ENCODE assay signal across 8 cellular contexts in genomic region chr20:58890454-58891075, GRCh38. TPM values are rescaled to one million over a fixed set of nuclear protein-coding genes. Genes with fewer than 3 reads are reported as not detected.
DNase-seq lines count a peak whose midpoint lies in the region; ATAC-seq, FAIRE-seq and TF ChIP-seq lines count a peak whose summit lies in the region.

No MANE protein-coding gene starts in this region.

- DNase-seq in NOMO-1 treated with dmso at 0.1 percent for 144 hours (lab: John Stamatoyannopoulos, UW; ENCODE audit: unreplicated experiment) (peak; percentile 52), activated T-cell treated with anti-CD3 and anti-CD28 coated beads for 1 hour (ENCODE audit: low read depth) (peak; percentile 58), endothelial cell of umbilical vein (ENCODE audit: low read depth, low spot score) (peak; percentile 87)
- DNase-seq in stimulated activated CD8-positive, alpha-beta memory T cell treated with anti-CD3 and anti-CD28 coated beads, Interleukin-15, amount 100 ng/mL, for 48 hours (ENCODE audit: low read depth in 2 of 2), result peak; percentile 61 to 66

- peak overlapping the region; percentile 11 for H2AFZ ChIP-seq in endothelial cell of umbilical vein (ENCODE audit: low read depth, low read length)

- BruUV-seq in endothelial cell of umbilical vein (replicated peaks; lab: Mats Ljungman, UMichigan), result no TSS peak

- TF ChIP-seq POLR2A in GM18505 (IDR thresholded peaks at IDR 0.05; ENCODE audit: borderline replicate concordance, extremely low read depth, insufficient read depth, insufficient read length) (peak; percentile 50), endothelial cell of umbilical vein (IDR thresholded peaks at IDR 0.05; ENCODE audit: low read depth, low read length) (peak; percentile 25)

- dilution Hi-C loops in endothelial cell of umbilical vein (cut with MboI; ENCODE audit: extremely low pct_ligation_motif_present, low sequenced_read_pairs), result no loop called here

- H3K79me2 ChIP-seq in endothelial cell of umbilical vein (ENCODE audit: control insufficient read depth, insufficient read depth, low read length), result peaks cover 40% of the 10 kb centered on the region

- peaks cover 2% of the 10 kb centered on the region in 2 experiments for H3K27me3 ChIP-seq in endothelial cell of umbilical vein (ENCODE audit: control insufficient read depth in 2 of 2, insufficient read depth in 2 of 2, low read length in 2 of 2)
- H3K27me3 ChIP-seq in mononuclear cell (ENCODE audit: insufficient read depth, low read length), result no peaks in the 10 kb centered on the region

- peak overlapping the region; percentile 47 for H3K27ac ChIP-seq in endothelial cell of umbilical vein (ENCODE audit: insufficient read depth, low read depth, low read length)

- peak; percentile 74 for FAIRE-seq in endothelial cell of umbilical vein (lab: Jason Lieb, UNC)

- CTCF ChIA-PET in endothelial cell of umbilical vein (lab: Charles Lee), result no interaction called here

- ATAC-seq in GM18505 (IDR thresholded peaks at IDR 0.05; ENCODE audit: unreplicated experiment) (peak; percentile 30), HG03460 (IDR thresholded peaks at IDR 0.05; ENCODE audit: unreplicated experiment) (peak; percentile 20), GM18520 (IDR thresholded peaks at IDR 0.05; ENCODE audit: unreplicated experiment) (no peak)

- H3K36me3 ChIP-seq in endothelial cell of umbilical vein (ENCODE audit: control insufficient read depth in 2 of 2, extremely low read depth in 1 of 2, insufficient read depth in 2 of 2, low read length in 2 of 2), result no peaks in the 10 kb centered on the region

- POLR2A ChIA-PET in endothelial cell of umbilical vein (lab: Charles Lee), result interaction anchor here (1.4 kb wide), 1 partner anchor 142 kb away, joined by 3 read pairs; the partner anchor contains the start of gene ATP5F1E

- H3K4me1 ChIP-seq in endothelial cell of umbilical vein (ENCODE audit: control insufficient read depth, extremely low read depth, insufficient read depth, low read length) (peaks cover 30% of the 10 kb centered on the region), mononuclear cell (ENCODE audit: insufficient read depth, low read length) (peaks cover 34% of the 10 kb centered on the region)

- peak overlapping the region; percentile 17 to 91 (median 70) for H3K4me3 ChIP-seq in endothelial cell of umbilical vein (replicated peaks in 1 of 3; ENCODE audit: insufficient read depth in 1 of 3, low read depth in 1 of 3, low read length in 3 of 3)
- peak overlapping the region; percentile 60 for H3K4me3 ChIP-seq in mononuclear cell (ENCODE audit: low read length)

- intact Hi-C loops in endothelial cell of umbilical vein (cut with micrococcal nuclease), result loop anchor here (1.0 to 10.0 kb wide), 3 partner anchors 20 to 1176 kb away; partner anchors contain the start of genes ATP5F1E and PMEPA1

- peak overlapping the region; percentile 59 for H3K9ac ChIP-seq in endothelial cell of umbilical vein (replicated peaks; ENCODE audit: extremely low read depth, insufficient read depth, low read length)

- no peaks in the 10 kb centered on the region for H3K9me1 ChIP-seq in endothelial cell of umbilical vein (replicated peaks; ENCODE audit: control insufficient read depth, extremely low read depth, insufficient read depth, low read length)

- TF ChIP-seq CTCF in endothelial cell of umbilical vein (IDR thresholded peaks at IDR 0.05; ENCODE audit: extremely low read depth in 1 of 2, insufficient read depth in 1 of 2, low read depth in 1 of 2, low read length in 2 of 2), result no peak

- peak overlapping the region; percentile 27 for H3K4me2 ChIP-seq in endothelial cell of umbilical vein (ENCODE audit: insufficient read depth, low read length)

- H3K9me3 ChIP-seq in endothelial cell of umbilical vein (replicated peaks; ENCODE audit: control insufficient read depth, insufficient read depth, low read length) (no peaks in the 10 kb centered on the region), mononuclear cell (ENCODE audit: low read depth, low read length) (no peaks in the 10 kb centered on the region)

- H4K20me1 ChIP-seq in endothelial cell of umbilical vein (replicated peaks; ENCODE audit: control insufficient read depth, extremely low read depth, insufficient read depth, low read length), result peaks cover 22% of the 10 kb centered on the region

TF ChIP-seq in endothelial cell of umbilical vein, 7 proteins besides CTCF, POLR2A, EP300 and RAD21:
- TF ChIP-seq POLR2AphosphoS5 (IDR thresholded peaks at IDR 0.05; ENCODE audit: insufficient read depth, low read depth, low read length), result peak; percentile 30
- no peak for TF ChIP-seq MYC (IDR thresholded peaks at IDR 0.05; ENCODE audit: low read depth, low read length)

RNA-seq across cellular contexts. Expression of gene GNAS, which starts 38.0 kb away (rescaled TPM):
- total RNA-seq in endothelial cell of umbilical vein, result 1,141 and 1,217 TPM in 2 replicates
- 1,637 and 1,882 TPM in 2 replicates for polyA plus RNA-seq in endothelial cell of umbilical vein
- polyA plus RNA-seq in endothelial cell of umbilical vein (2011; cell fraction: cytosol; rRNA removed), result 1,809 and 2,057 TPM in 2 replicates
- 916 and 1,134 TPM in 2 replicates for polyA plus RNA-seq in endothelial cell of umbilical vein (2011; cell fraction: nucleus; rRNA removed)
- polyA plus RNA-seq in endothelial cell of umbilical vein (2012), result 1,303 and 1,505 TPM in 2 replicates
- polyA minus RNA-seq in endothelial cell of umbilical vein, result 1,608 and 1,668 TPM in 2 replicates
- 619 TPM for polyA minus RNA-seq in endothelial cell of umbilical vein (2011; cell fraction: cytosol; rRNA and poly(A)+ RNA removed)
- 333 and 358 TPM in 2 replicates for polyA minus RNA-seq in endothelial cell of umbilical vein (2011; cell fraction: nucleus; rRNA and poly(A)+ RNA removed)
- 461 TPM for total RNA-seq in mononuclear cell

RNA-seq across cellular contexts. Expression of gene GNAS-AS1, which starts 39.9 kb away (rescaled TPM):
- 0.58 and 0.74 TPM in 2 replicates for total RNA-seq in endothelial cell of umbilical vein
- polyA plus RNA-seq in endothelial cell of umbilical vein, result 0.11 TPM in 1 of 2 replicates, not detected in the other
- not detected in 2 replicates for polyA plus RNA-seq in endothelial cell of umbilical vein (2011; cell fraction: cytosol; rRNA removed)
- polyA plus RNA-seq in endothelial cell of umbilical vein (2011; cell fraction: nucleus; rRNA removed), result 0.11 and 0.25 TPM in 2 replicates
- polyA plus RNA-seq in endothelial cell of umbilical vein (2012), result not detected in 2 replicates
- polyA minus RNA-seq in endothelial cell of umbilical vein, result not detected in 2 replicates
- not detected for polyA minus RNA-seq in endothelial cell of umbilical vein (2011; cell fraction: cytosol; rRNA and poly(A)+ RNA removed)
- polyA minus RNA-seq in endothelial cell of umbilical vein (2011; cell fraction: nucleus; rRNA and poly(A)+ RNA removed), result not detected in 2 replicates
- 0.10 TPM for total RNA-seq in mononuclear cell
